In the genomic region with DNA sequence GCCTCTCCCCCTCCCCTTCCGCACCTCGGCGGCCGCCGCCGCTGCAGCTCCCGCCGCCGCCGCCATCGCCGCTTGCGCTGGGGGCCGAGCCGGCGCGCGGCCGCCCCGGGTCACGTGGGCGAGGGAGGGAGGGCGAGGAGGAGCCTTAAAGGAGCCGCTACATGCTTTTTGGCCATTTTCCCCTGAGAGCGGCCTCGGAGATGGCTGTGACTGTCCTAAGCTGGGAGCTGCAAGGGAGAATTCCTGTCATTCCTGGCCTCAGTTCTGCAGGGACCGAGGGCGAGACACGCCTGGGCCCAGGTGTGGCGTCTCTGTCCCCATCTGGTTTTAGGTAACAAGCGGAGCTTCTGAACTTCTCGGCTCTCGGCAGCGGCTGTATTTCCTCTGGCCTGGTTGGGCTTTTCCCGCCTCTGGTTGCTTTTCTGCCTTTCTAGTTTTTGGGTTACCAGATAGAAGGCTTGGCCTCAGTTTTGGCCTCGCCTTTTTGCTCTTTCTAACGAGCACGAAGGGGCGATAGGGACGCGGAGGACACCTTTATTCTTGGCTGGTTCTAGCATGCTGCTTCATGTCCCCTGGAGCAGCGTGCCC, we compare ENCODE assay signal across 2 cellular contexts.
TF ChIP-seq lines count a peak whose summit lies in the region.

Gene EHMT2, minus strand, starts transcription at position 87 of the 588 bp plus-strand sequence. Its CDS starts 21 bp downstream, at position 66.

TF ChIP-seq in GM23338, 12 proteins besides CTCF, POLR2A, EP300 and RAD21 (continued from another document):
- TF ChIP-seq, protein P1, sequence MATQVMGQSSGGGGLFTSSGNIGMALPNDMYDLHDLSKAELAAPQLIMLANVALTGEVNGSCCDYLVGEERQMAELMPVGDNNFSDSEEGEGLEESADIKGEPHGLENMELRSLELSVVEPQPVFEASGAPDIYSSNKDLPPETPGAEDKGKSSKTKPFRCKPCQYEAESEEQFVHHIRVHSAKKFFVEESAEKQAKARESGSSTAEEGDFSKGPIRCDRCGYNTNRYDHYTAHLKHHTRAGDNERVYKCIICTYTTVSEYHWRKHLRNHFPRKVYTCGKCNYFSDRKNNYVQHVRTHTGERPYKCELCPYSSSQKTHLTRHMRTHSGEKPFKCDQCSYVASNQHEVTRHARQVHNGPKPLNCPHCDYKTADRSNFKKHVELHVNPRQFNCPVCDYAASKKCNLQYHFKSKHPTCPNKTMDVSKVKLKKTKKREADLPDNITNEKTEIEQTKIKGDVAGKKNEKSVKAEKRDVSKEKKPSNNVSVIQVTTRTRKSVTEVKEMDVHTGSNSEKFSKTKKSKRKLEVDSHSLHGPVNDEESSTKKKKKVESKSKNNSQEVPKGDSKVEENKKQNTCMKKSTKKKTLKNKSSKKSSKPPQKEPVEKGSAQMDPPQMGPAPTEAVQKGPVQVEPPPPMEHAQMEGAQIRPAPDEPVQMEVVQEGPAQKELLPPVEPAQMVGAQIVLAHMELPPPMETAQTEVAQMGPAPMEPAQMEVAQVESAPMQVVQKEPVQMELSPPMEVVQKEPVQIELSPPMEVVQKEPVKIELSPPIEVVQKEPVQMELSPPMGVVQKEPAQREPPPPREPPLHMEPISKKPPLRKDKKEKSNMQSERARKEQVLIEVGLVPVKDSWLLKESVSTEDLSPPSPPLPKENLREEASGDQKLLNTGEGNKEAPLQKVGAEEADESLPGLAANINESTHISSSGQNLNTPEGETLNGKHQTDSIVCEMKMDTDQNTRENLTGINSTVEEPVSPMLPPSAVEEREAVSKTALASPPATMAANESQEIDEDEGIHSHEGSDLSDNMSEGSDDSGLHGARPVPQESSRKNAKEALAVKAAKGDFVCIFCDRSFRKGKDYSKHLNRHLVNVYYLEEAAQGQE (IDR thresholded peaks at IDR 0.05; ENCODE audit: unreplicated experiment), result no peak
- TF ChIP-seq ZNF462 (CRISPR knock-in tag; IDR thresholded peaks at IDR 0.05) (no peak), EZH2phosphoT487 (IDR thresholded peaks at IDR 0.05; ENCODE audit: unreplicated experiment) (no peak), JUNB (IDR thresholded peaks at IDR 0.05; ENCODE audit: unreplicated experiment) (no peak), NANOG (IDR thresholded peaks at IDR 0.05; ENCODE audit: borderline replicate concordance) (no peak), EZH2 (IDR thresholded peaks at IDR 0.05; ENCODE audit: low read depth, unreplicated experiment) (no peak), CREB1 (CRISPR knock-in tag; IDR thresholded peaks at IDR 0.05; ENCODE audit: low read depth) (no peak), STAT1 (IDR thresholded peaks at IDR 0.05; ENCODE audit: unreplicated experiment) (no peak)
TF ChIP-seq in GM23338: peak in this region for 0.

TF ChIP-seq in SK-N-SH treated with all-trans-retinoic acid at 6 μM for 48 hours, 23 proteins besides CTCF, POLR2A, EP300 and RAD21 (continued from another document):
- TF ChIP-seq, protein P2, sequence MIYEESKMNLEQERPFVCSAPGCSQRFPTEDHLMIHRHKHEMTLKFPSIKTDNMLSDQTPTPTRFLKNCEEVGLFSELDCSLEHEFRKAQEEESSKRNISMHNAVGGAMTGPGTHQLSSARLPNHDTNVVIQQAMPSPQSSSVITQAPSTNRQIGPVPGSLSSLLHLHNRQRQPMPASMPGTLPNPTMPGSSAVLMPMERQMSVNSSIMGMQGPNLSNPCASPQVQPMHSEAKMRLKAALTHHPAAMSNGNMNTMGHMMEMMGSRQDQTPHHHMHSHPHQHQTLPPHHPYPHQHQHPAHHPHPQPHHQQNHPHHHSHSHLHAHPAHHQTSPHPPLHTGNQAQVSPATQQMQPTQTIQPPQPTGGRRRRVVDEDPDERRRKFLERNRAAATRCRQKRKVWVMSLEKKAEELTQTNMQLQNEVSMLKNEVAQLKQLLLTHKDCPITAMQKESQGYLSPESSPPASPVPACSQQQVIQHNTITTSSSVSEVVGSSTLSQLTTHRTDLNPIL (CRISPR knock-in tag; IDR thresholded peaks at IDR 0.05; ENCODE audit: low read depth), result no peak
